In genomic region chr7:194257-194995, GRCh38 we compare ENCODE assay signal across 8 cellular contexts. TPM values are rescaled to one million over a fixed set of nuclear protein-coding genes. Genes with fewer than 3 reads are reported as not detected.
A peak's percentile ranks its signal among the peaks of the same experiment; 100 is the strongest.
DNase-seq lines count a peak whose midpoint lies in the region; ATAC-seq, FAIRE-seq and TF ChIP-seq lines count a peak whose summit lies in the region.

No MANE protein-coding gene starts in this region.

- TF ChIP-seq CTCF in choroid plexus epithelial cell (conservative IDR thresholded peaks at IDR 0.05; ENCODE audit: low read depth, low read length), result no peak
- no peak for TF ChIP-seq CTCF in upper lobe of left lung (IDR thresholded peaks at IDR 0.05)

- peaks cover 0 to 7% (median 0%) of the 10 kb centered on the region in 4 donors for H3K27me3 ChIP-seq in upper lobe of left lung

- H3K4me3 ChIP-seq in choroid plexus epithelial cell (ENCODE audit: low read depth, low read length), result peak overlapping the region; percentile 83
- peak overlapping the region; percentile 68 to 86 (median 81) for H3K4me3 ChIP-seq in upper lobe of left lung

- no peak for ATAC-seq in memory B cell (ENCODE audit: low read depth)
- no peak for ATAC-seq in upper lobe of left lung (ENCODE audit: low FRiP score in 2 of 2)
- ATAC-seq in GM19324 (IDR thresholded peaks at IDR 0.05; ENCODE audit: low FRiP score, unreplicated experiment), result no peak

- H3K27ac Mint-ChIP-seq in activated naive CD8-positive, alpha-beta T cell, result no peak overlapping the region
- H3K27ac Mint-ChIP-seq in activated naive CD8-positive, alpha-beta T cell treated with anti-CD3 and anti-CD28 coated beads for 36 hours, result no peak overlapping the region
- no peak overlapping the region for H3K27ac Mint-ChIP-seq in memory B cell

- H3K27ac ChIP-seq in upper lobe of left lung, result peak overlapping the region in 3 of 4 donors; percentile 1 to 46 (median 46)

- H3K36me3 Mint-ChIP-seq in activated naive CD8-positive, alpha-beta T cell, result no peaks in the 10 kb centered on the region
- no peaks in the 10 kb centered on the region for H3K36me3 Mint-ChIP-seq in activated naive CD8-positive, alpha-beta T cell treated with anti-CD3 and anti-CD28 coated beads for 36 hours
- no peaks in the 10 kb centered on the region for H3K36me3 Mint-ChIP-seq in memory B cell

- no peak for TF ChIP-seq EP300 in upper lobe of left lung (IDR thresholded peaks at IDR 0.05)

- no peaks in the 10 kb centered on the region for H3K9me3 Mint-ChIP-seq in activated naive CD8-positive, alpha-beta T cell (ENCODE audit: low read depth)
- H3K9me3 Mint-ChIP-seq in activated naive CD8-positive, alpha-beta T cell treated with anti-CD3 and anti-CD28 coated beads for 36 hours, result no peaks in the 10 kb centered on the region
- no peaks in the 10 kb centered on the region for H3K9me3 Mint-ChIP-seq in memory B cell

- no peak for FAIRE-seq in HTR-8/SVneo (lab: Jason Lieb, UNC)

- no peaks in the 10 kb centered on the region for H3K9me3 ChIP-seq in upper lobe of left lung

- WGBS in upper lobe of left lung, 2 donors, result 35 to 64% methylated on average over 11 to 27 of the region's 27 CpGs

- no peak for DNase-seq in activated naive CD8-positive, alpha-beta T cell treated with anti-CD3 and anti-CD28 coated beads for 36 hours
- DNase-seq in choroid plexus epithelial cell (ENCODE audit: low read depth) (peak; percentile 73), memory B cell (ENCODE audit: low spot score in 2 of 2) (no peak), upper lobe of left lung (peak; percentile 55 to 66), HTR-8/SVneo (ENCODE audit: insufficient read length, low spot score) (no peak), T1000 (lab: John Stamatoyannopoulos, UW) (no peak)

- peaks cover 23 to 57% (median 32%) of the 10 kb centered on the region in 4 donors for H3K4me1 ChIP-seq in upper lobe of left lung

- no peak for TF ChIP-seq POLR2A in upper lobe of left lung (IDR thresholded peaks at IDR 0.05)

- peaks cover 21% of the 10 kb centered on the region for H3K27me3 Mint-ChIP-seq in activated naive CD8-positive, alpha-beta T cell
- peaks cover 51% of the 10 kb centered on the region for H3K27me3 Mint-ChIP-seq in activated naive CD8-positive, alpha-beta T cell treated with anti-CD3 and anti-CD28 coated beads for 36 hours
- peaks cover 21% of the 10 kb centered on the region for H3K27me3 Mint-ChIP-seq in memory B cell

- peak overlapping the region; percentile 46 for H3K4me3 Mint-ChIP-seq in activated naive CD8-positive, alpha-beta T cell
- no peak overlapping the region for H3K4me3 Mint-ChIP-seq in activated naive CD8-positive, alpha-beta T cell treated with anti-CD3 and anti-CD28 coated beads for 36 hours
- peak overlapping the region; percentile 22 for H3K4me3 Mint-ChIP-seq in memory B cell

- peaks cover 8 to 44% (median 36%) of the 10 kb centered on the region in 4 donors for H3K36me3 ChIP-seq in upper lobe of left lung

- H3K4me1 Mint-ChIP-seq in activated naive CD8-positive, alpha-beta T cell (ENCODE audit: low read depth), result peaks cover 4% of the 10 kb centered on the region
- peaks cover 3% of the 10 kb centered on the region for H3K4me1 Mint-ChIP-seq in activated naive CD8-positive, alpha-beta T cell treated with anti-CD3 and anti-CD28 coated beads for 36 hours
- peaks cover 2% of the 10 kb centered on the region for H3K4me1 Mint-ChIP-seq in memory B cell

RNA-seq across cellular contexts. Expression of gene FAM20C, which starts 2.1 kb away (rescaled TPM):
- 1 to 10 TPM; 1.1 TPM for total RNA-seq in activated naive CD8-positive, alpha-beta T cell treated with anti-CD3 and anti-CD28 coated beads for 36 hours
- 10 to 100 TPM; 17.7 to 53.7 (median 46.8) TPM for total RNA-seq in upper lobe of left lung

Comparison
In these comparisons a context has a peak if more than half of its experiments do, and no peak if none do; other contexts are left out.
1. DNase-seq: peak in choroid plexus epithelial cell (single experiment) and upper lobe of left lung (2 of 2); none in activated naive CD8-positive, alpha-beta T cell treated with anti-CD3 and anti-CD28 coated beads for 36 hours (single experiment), memory B cell (0 of 2), HTR-8/SVneo (single experiment) and T1000 (single experiment).
2. RNA of gene FAM20C, which starts 2.1 kb away (total RNA-seq): 17.7 to 53.7 TPM in upper lobe of left lung; 1.1 TPM in activated naive CD8-positive, alpha-beta T cell treated with anti-CD3 and anti-CD28 coated beads for 36 hours; every median in the first group is over 4 times any median in the second.